ENCODE assay signal across 2 cellular contexts in the genomic region with DNA sequence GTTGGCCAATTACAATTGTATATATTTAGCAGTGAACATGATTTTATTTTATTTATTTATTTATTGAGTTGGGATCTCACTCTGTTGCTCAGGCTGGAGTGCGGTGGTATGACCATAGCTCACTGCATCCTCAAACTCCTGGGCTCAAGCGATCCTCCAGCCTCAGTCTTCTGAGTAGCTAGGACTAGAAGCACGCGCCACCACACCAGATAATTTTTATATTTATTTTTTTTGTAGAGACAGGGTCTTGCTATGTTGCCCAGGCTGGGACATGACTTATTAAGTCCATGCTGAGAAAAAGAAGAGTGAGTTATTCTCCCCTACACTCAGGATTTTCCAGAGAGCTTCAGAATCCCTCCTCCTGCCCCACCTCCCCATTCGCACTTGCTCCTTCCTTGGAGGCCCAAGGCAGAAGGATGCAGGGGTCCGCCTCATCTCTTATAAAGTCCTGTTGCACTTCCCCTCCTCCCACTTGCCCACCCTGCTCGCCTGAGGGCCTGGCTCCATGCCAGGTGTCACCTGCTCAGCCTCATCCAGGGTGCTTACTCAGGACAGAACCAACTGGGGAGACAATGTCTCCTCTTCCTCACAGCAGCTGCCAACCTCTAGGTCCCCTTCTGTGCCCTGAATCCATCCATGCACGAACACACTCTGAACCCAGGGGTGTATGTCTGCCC.
TF ChIP-seq lines count a peak whose summit lies in the region.

No MANE protein-coding gene starts in this region.

TF ChIP-seq in IMR-90, 13 proteins besides CTCF, POLR2A, EP300 and RAD21:
- TF ChIP-seq MXI1 (IDR thresholded peaks at IDR 0.05; ENCODE audit: borderline replicate concordance, low read depth, low read length), result no peak
- TF ChIP-seq SMC3 (IDR thresholded peaks at IDR 0.05; ENCODE audit: low read depth, low read length), result no peak
- no peak for TF ChIP-seq CHD1 (IDR thresholded peaks at IDR 0.05; ENCODE audit: low read depth, low read length)
- TF ChIP-seq, protein P1, sequence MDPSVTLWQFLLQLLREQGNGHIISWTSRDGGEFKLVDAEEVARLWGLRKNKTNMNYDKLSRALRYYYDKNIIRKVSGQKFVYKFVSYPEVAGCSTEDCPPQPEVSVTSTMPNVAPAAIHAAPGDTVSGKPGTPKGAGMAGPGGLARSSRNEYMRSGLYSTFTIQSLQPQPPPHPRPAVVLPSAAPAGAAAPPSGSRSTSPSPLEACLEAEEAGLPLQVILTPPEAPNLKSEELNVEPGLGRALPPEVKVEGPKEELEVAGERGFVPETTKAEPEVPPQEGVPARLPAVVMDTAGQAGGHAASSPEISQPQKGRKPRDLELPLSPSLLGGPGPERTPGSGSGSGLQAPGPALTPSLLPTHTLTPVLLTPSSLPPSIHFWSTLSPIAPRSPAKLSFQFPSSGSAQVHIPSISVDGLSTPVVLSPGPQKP (IDR thresholded peaks at IDR 0.05; ENCODE audit: borderline replicate concordance, low read depth, low read length), result no peak
- TF ChIP-seq MAZ (IDR thresholded peaks at IDR 0.05; ENCODE audit: borderline replicate concordance, low read depth, low read length), result no peak
- no peak for TF ChIP-seq RCOR1 (IDR thresholded peaks at IDR 0.05; ENCODE audit: insufficient replicate concordance, low read length)
- TF ChIP-seq, protein P2, sequence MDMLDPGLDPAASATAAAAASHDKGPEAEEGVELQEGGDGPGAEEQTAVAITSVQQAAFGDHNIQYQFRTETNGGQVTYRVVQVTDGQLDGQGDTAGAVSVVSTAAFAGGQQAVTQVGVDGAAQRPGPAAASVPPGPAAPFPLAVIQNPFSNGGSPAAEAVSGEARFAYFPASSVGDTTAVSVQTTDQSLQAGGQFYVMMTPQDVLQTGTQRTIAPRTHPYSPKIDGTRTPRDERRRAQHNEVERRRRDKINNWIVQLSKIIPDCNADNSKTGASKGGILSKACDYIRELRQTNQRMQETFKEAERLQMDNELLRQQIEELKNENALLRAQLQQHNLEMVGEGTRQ (IDR thresholded peaks at IDR 0.05; ENCODE audit: low read depth, low read length), result no peak
- no peak for TF ChIP-seq BHLHE40 (IDR thresholded peaks at IDR 0.05; ENCODE audit: low read depth, low read length)
- no peak for TF ChIP-seq FOS (IDR thresholded peaks at IDR 0.05; ENCODE audit: low read depth, low read length)
- no peak for TF ChIP-seq NFE2L2 (IDR thresholded peaks at IDR 0.05; ENCODE audit: low read depth, low read length)
- TF ChIP-seq CEBPB (IDR thresholded peaks at IDR 0.05; ENCODE audit: low read depth, low read length), result no peak
- TF ChIP-seq MAFK (IDR thresholded peaks at IDR 0.05; ENCODE audit: low read depth, low read length), result no peak
- no peak for TF ChIP-seq RFX5 (IDR thresholded peaks at IDR 0.05; ENCODE audit: low read depth, low read length)
TF ChIP-seq in IMR-90: peak in this region for 0.

TF ChIP-seq in K562, 482 proteins besides CTCF, POLR2A, EP300 and RAD21:
- TF ChIP-seq ZNF589 (CRISPR knock-in tag; IDR thresholded peaks at IDR 0.05; ENCODE audit: low read depth) (no peak), SMARCA5 (IDR thresholded peaks at IDR 0.05) (no peak), STAT5B (CRISPR knock-in tag; IDR thresholded peaks at IDR 0.05) (no peak), ZNF121 (CRISPR knock-in tag; conservative IDR thresholded peaks at IDR 0.05) (peak; percentile 79), PYGO2 (tag; IDR thresholded peaks at IDR 0.05) (no peak), NFIC (IDR thresholded peaks at IDR 0.05) (peak; percentile 87), HEY1 (CRISPR knock-in tag; IDR thresholded peaks at IDR 0.05; ENCODE audit: borderline replicate concordance) (no peak), ZNF3 (CRISPR knock-in tag; IDR thresholded peaks at IDR 0.05) (no peak), ZNF780A (CRISPR knock-in tag; IDR thresholded peaks at IDR 0.05) (no peak), TBP (optimal IDR thresholded peaks at IDR 0.05; ENCODE audit: low read depth, low read length) (no peak), TAL1 (IDR thresholded peaks at IDR 0.05) (no peak), HDAC6 (IDR thresholded peaks at IDR 0.05; ENCODE audit: low read depth, low read length) (no peak), CSDE1 (IDR thresholded peaks at IDR 0.05) (no peak), CCAR2 (IDR thresholded peaks at IDR 0.05; ENCODE audit: low read depth, low read length) (no peak), RB1 (IDR thresholded peaks at IDR 0.05; ENCODE audit: low read depth) (no peak), NFIX (CRISPR knock-in tag; IDR thresholded peaks at IDR 0.05; ENCODE audit: low read depth) (0 out of 2 replicates have a peak, but pooled peaks have one; percentile 13), FOS (IDR thresholded peaks at IDR 0.05; ENCODE audit: extremely low read depth, insufficient read length) (no peak), SMAD1 (IDR thresholded peaks at IDR 0.05; ENCODE audit: low read depth, low read length, partially characterized antibody) (no peak), COPS2 (conservative IDR thresholded peaks at IDR 0.05) (no peak), RBM25 (IDR thresholded peaks at IDR 0.05; ENCODE audit: low read depth, low read length, severe bottlenecking) (peak; percentile 63)
- TF ChIP-seq, protein P3, sequence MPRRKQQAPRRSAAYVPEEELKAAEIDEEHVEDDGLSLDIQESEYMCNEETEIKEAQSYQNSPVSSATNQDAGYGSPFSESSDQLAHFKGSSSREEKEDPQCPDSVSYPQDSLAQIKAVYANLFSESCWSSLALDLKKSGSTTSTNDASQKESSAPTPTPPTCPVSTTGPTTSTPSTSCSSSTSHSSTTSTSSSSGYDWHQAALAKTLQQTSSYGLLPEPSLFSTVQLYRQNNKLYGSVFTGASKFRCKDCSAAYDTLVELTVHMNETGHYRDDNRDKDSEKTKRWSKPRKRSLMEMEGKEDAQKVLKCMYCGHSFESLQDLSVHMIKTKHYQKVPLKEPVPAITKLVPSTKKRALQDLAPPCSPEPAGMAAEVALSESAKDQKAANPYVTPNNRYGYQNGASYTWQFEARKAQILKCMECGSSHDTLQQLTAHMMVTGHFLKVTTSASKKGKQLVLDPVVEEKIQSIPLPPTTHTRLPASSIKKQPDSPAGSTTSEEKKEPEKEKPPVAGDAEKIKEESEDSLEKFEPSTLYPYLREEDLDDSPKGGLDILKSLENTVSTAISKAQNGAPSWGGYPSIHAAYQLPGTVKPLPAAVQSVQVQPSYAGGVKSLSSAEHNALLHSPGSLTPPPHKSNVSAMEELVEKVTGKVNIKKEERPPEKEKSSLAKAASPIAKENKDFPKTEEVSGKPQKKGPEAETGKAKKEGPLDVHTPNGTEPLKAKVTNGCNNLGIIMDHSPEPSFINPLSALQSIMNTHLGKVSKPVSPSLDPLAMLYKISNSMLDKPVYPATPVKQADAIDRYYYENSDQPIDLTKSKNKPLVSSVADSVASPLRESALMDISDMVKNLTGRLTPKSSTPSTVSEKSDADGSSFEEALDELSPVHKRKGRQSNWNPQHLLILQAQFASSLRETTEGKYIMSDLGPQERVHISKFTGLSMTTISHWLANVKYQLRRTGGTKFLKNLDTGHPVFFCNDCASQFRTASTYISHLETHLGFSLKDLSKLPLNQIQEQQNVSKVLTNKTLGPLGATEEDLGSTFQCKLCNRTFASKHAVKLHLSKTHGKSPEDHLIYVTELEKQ (CRISPR knock-in tag; IDR thresholded peaks at IDR 0.05), result no peak
- TF ChIP-seq, protein P4, sequence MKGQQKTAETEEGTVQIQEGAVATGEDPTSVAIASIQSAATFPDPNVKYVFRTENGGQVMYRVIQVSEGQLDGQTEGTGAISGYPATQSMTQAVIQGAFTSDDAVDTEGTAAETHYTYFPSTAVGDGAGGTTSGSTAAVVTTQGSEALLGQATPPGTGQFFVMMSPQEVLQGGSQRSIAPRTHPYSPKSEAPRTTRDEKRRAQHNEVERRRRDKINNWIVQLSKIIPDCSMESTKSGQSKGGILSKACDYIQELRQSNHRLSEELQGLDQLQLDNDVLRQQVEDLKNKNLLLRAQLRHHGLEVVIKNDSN (CRISPR knock-in tag; IDR thresholded peaks at IDR 0.05), result no peak
- TF ChIP-seq, protein P5, sequence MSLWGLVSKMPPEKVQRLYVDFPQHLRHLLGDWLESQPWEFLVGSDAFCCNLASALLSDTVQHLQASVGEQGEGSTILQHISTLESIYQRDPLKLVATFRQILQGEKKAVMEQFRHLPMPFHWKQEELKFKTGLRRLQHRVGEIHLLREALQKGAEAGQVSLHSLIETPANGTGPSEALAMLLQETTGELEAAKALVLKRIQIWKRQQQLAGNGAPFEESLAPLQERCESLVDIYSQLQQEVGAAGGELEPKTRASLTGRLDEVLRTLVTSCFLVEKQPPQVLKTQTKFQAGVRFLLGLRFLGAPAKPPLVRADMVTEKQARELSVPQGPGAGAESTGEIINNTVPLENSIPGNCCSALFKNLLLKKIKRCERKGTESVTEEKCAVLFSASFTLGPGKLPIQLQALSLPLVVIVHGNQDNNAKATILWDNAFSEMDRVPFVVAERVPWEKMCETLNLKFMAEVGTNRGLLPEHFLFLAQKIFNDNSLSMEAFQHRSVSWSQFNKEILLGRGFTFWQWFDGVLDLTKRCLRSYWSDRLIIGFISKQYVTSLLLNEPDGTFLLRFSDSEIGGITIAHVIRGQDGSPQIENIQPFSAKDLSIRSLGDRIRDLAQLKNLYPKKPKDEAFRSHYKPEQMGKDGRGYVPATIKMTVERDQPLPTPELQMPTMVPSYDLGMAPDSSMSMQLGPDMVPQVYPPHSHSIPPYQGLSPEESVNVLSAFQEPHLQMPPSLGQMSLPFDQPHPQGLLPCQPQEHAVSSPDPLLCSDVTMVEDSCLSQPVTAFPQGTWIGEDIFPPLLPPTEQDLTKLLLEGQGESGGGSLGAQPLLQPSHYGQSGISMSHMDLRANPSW (CRISPR knock-in tag; IDR thresholded peaks at IDR 0.05), result no peak
- TF ChIP-seq, protein P6, sequence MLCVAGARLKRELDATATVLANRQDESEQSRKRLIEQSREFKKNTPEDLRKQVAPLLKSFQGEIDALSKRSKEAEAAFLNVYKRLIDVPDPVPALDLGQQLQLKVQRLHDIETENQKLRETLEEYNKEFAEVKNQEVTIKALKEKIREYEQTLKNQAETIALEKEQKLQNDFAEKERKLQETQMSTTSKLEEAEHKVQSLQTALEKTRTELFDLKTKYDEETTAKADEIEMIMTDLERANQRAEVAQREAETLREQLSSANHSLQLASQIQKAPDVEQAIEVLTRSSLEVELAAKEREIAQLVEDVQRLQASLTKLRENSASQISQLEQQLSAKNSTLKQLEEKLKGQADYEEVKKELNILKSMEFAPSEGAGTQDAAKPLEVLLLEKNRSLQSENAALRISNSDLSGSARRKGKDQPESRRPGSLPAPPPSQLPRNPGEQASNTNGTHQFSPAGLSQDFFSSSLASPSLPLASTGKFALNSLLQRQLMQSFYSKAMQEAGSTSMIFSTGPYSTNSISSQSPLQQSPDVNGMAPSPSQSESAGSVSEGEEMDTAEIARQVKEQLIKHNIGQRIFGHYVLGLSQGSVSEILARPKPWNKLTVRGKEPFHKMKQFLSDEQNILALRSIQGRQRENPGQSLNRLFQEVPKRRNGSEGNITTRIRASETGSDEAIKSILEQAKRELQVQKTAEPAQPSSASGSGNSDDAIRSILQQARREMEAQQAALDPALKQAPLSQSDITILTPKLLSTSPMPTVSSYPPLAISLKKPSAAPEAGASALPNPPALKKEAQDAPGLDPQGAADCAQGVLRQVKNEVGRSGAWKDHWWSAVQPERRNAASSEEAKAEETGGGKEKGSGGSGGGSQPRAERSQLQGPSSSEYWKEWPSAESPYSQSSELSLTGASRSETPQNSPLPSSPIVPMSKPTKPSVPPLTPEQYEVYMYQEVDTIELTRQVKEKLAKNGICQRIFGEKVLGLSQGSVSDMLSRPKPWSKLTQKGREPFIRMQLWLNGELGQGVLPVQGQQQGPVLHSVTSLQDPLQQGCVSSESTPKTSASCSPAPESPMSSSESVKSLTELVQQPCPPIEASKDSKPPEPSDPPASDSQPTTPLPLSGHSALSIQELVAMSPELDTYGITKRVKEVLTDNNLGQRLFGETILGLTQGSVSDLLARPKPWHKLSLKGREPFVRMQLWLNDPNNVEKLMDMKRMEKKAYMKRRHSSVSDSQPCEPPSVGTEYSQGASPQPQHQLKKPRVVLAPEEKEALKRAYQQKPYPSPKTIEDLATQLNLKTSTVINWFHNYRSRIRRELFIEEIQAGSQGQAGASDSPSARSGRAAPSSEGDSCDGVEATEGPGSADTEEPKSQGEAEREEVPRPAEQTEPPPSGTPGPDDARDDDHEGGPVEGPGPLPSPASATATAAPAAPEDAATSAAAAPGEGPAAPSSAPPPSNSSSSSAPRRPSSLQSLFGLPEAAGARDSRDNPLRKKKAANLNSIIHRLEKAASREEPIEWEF (CRISPR knock-in tag; IDR thresholded peaks at IDR 0.05), result no peak
- TF ChIP-seq, protein P7, sequence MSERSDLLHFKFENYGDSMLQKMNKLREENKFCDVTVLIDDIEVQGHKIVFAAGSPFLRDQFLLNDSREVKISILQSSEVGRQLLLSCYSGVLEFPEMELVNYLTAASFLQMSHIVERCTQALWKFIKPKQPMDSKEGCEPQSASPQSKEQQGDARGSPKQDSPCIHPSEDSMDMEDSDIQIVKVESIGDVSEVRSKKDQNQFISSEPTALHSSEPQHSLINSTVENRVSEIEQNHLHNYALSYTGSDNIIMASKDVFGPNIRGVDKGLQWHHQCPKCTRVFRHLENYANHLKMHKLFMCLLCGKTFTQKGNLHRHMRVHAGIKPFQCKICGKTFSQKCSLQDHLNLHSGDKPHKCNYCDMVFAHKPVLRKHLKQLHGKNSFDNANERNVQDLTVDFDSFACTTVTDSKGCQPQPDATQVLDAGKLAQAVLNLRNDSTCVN (CRISPR knock-in tag; IDR thresholded peaks at IDR 0.05), result no peak
